8 cellular contexts compared by ENCODE assay signal in the genomic region with DNA sequence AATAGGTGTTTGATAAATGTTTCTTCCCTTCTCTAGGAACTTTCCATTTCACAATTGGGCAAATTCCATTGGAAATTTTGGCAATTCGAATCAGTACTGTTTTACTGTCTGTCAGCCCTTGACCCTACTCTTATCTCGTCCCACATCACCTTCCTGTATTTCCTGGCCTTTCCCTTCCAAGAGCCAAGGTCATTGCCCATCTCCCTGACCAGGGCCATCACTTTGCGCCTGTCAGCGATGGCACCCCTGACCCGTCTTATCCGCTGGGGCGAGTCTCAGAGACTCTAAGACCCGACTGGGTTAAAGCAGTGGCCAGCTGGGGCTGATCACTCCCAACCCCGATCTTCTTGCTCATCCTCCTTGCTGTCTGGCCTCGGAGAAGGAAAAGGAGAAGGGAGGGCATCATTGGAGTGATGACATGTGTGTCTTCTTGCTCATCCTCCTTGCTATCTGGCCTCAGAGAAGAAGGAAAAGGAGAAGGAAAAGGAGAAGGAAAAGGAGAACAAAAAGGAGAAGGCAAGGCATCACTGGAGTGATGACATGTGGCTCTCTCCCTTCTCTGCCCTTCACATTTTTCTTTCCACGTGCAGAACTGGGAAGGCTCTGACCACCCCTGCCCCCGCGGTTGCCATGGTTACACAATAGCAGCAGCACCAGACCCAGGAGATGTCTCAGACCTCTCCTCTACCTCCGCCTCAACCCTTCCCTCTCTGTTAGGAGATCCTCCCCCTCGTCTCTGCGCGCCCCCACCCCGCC. TPM values are rescaled to one million over a fixed set of nuclear protein-coding genes. Genes with fewer than 3 reads are reported as not detected.
DNase-seq lines count a peak whose midpoint lies in the region; ATAC-seq and TF ChIP-seq lines count a peak whose summit lies in the region.

No MANE protein-coding gene starts in this region.

- peaks cover 41% of the 10 kb centered on the region for H3K79me2 ChIP-seq in hepatocyte

- H3K36me3 ChIP-seq in hepatocyte (replicated peaks; ENCODE audit: insufficient read depth, low read depth), result no peaks in the 10 kb centered on the region

- peak overlapping the region; percentile 86 for H3K4me2 ChIP-seq in hepatocyte

- peak overlapping the region; percentile 96 for H2AFZ ChIP-seq in hepatocyte

- WGBS in hepatocyte (ENCODE audit: low lambda C conversion rate, missing lambda C conversion rate), result 47% methylated on average over 17 of the region's 18 CpGs

- no peaks in the 10 kb centered on the region for H4K20me1 ChIP-seq in hepatocyte (ENCODE audit: insufficient read depth, poor library complexity, severe bottlenecking)

- no peaks in the 10 kb centered on the region for H3K9me3 ChIP-seq in hepatocyte (ENCODE audit: low read depth)

- DNase-seq in GM03348 (ENCODE audit: low spot score) (peak; percentile 61), hepatocyte (ENCODE audit: low spot score) (peak; percentile 67), sciatic nerve (ENCODE audit: low spot score) (peak; percentile 64), mucosa of gallbladder (ENCODE audit: low spot score) (no peak), activated gamma-delta T cell treated with Interleukin-2 at 50 U/mL for 16 hours (no peak)

- no peaks in the 10 kb centered on the region for H3K9me2 ChIP-seq in hepatocyte (replicated peaks; ENCODE audit: insufficient read depth)

- no peaks in the 10 kb centered on the region for H3K4me1 ChIP-seq in hepatocyte (ENCODE audit: insufficient read depth)

- H3K27ac ChIP-seq in hepatocyte, result peak overlapping the region; percentile 94

- TF ChIP-seq POLR2A in GM18505 (IDR thresholded peaks at IDR 0.05; ENCODE audit: borderline replicate concordance, extremely low read depth, insufficient read depth, insufficient read length), result no peak

- H3K27me3 ChIP-seq in hepatocyte, result no peaks in the 10 kb centered on the region

- H3K4me3 ChIP-seq in WI38 (ENCODE audit: low read depth, low read length) (peak overlapping the region; percentile 88), hepatocyte (peak overlapping the region; percentile 78)

- ATAC-seq in sciatic nerve (peak; percentile 75), HG03565 (IDR thresholded peaks at IDR 0.05; ENCODE audit: unreplicated experiment) (no peak), GM18505 (IDR thresholded peaks at IDR 0.05; ENCODE audit: unreplicated experiment) (no peak)

- TF ChIP-seq CTCF in WI38 (IDR thresholded peaks at IDR 0.05; ENCODE audit: low read depth, low read length), result no peak
- no peak for TF ChIP-seq CTCF in hepatocyte (IDR thresholded peaks at IDR 0.05; ENCODE audit: poor library complexity)

- intact Hi-C loops in sciatic nerve (cut with DNase I), result no loop called here

RNA-seq across cellular contexts. Expression of a gene that starts 2.1 kb away (rescaled TPM):
- total RNA-seq in hepatocyte (44.9 and 49.8 TPM in 2 replicates), sciatic nerve (15.9 TPM), mucosa of gallbladder (1.4 TPM)
- polyA plus RNA-seq in hepatocyte, result 15.1 and 18.7 TPM in 2 replicates

Comparison
In these comparisons a context has a peak if more than half of its experiments do, and no peak if none do; other contexts are left out.
1. DNase-seq: peak in GM03348 (single experiment), hepatocyte (single experiment) and sciatic nerve (single experiment); none in mucosa of gallbladder (single experiment) and activated gamma-delta T cell treated with Interleukin-2 at 50 U/mL for 16 hours (single experiment).